Comparison of ENCODE assay signal across 25 cellular contexts in the genomic region with DNA sequence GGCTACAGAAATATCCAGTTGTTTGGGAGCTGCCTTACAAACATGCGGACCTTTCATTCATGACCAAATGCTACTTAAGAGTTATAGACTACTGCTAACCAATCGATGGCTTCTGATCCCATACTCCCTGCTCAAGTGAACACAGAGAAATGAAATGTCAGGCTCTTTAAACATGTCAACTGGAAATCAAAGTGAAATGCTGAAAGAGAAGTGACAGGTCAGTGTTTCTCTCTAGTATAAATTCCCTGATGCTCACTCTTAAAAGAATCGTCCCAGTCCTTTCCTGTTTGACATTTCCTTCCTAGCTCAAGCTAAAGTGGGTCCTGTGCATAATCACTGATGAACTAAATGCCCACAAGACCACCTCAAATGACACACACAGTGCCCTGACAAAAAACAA.
DNase-seq lines count a peak whose midpoint lies in the region; ATAC-seq, FAIRE-seq and TF ChIP-seq lines count a peak whose summit lies in the region.
"Had no signal": no experiment of that assay in that cellular context is flagged by ENCODE, and none has a peak within 500 bp of the region (broad histone marks: within the 10 kb centered on the region; RNA-seq: fewer than 3 reads in every experiment).

No MANE protein-coding gene starts in this region.

- no peaks in the 10 kb centered on the region for H3K9me3 Mint-ChIP-seq in brain
- H3K9me3 Mint-ChIP-seq: CD4-positive, CD25-positive, alpha-beta regulatory T cell; CD8-positive, alpha-beta T cell; HFFc6 had no signal

- peak; percentile 9 for FAIRE-seq in urothelium cell line (lab: Jason Lieb, UNC)
- FAIRE-seq: A549, GM12878, GM19239, H54 had no signal

- no peaks in the 10 kb centered on the region for H3K27me3 Mint-ChIP-seq in brain

- H3K36me3 Mint-ChIP-seq in brain: peaks cover 1% of the 10 kb centered on the region
- H3K36me3 Mint-ChIP-seq: CD4-positive, CD25-positive, alpha-beta regulatory T cell; CD8-positive, alpha-beta T cell had no signal

- no peak for TF ChIP-seq RAD21 in neural cell (conservative IDR thresholded peaks at IDR 0.05)

- no peaks in the 10 kb centered on the region for H4K20me1 ChIP-seq in neural cell (ENCODE audit: insufficient read depth)
- H4K20me1 ChIP-seq: BLaER1 had no signal

- no peak overlapping the region for H2AFZ ChIP-seq in neural cell (ENCODE audit: low read depth, low read length)

- H3K9me3 ChIP-seq in cardiac muscle cell (ENCODE audit: low read depth): no peaks in the 10 kb centered on the region
- no peaks in the 10 kb centered on the region for H3K9me3 ChIP-seq in left ventricle myocardium inferior (replicated peaks)
- no peaks in the 10 kb centered on the region for H3K9me3 ChIP-seq in neural cell (ENCODE audit: low read length)
- H3K9me3 ChIP-seq: A549, BLaER1, Caco-2, HAP-1 had no signal

- ATAC-seq in GM21360 (IDR thresholded peaks at IDR 0.05; ENCODE audit: unreplicated experiment): no peak
- ATAC-seq in GM21786 (IDR thresholded peaks at IDR 0.05; ENCODE audit: unreplicated experiment): no peak
- ATAC-seq: A549; CD8-positive, alpha-beta T cell; GM12878 had no signal

- H3K36me3 ChIP-seq in cardiac muscle cell: no peaks in the 10 kb centered on the region
- H3K36me3 ChIP-seq in left ventricle myocardium inferior: no peaks in the 10 kb centered on the region
- no peaks in the 10 kb centered on the region for H3K36me3 ChIP-seq in neural cell (ENCODE audit: insufficient read depth, low read length)
- H3K36me3 ChIP-seq: BLaER1, HAP-1 had no signal

- peak overlapping the region in 4 of 5 experiments; percentile 40 to 88 (median 75) for H3K27ac Mint-ChIP-seq in brain
- H3K27ac Mint-ChIP-seq: CD4-positive, CD25-positive, alpha-beta regulatory T cell; CD8-positive, alpha-beta T cell; HFFc6 had no signal

- no peaks in the 10 kb centered on the region for H3K27me3 ChIP-seq in cardiac muscle cell
- no peaks in the 10 kb centered on the region for H3K27me3 ChIP-seq in left ventricle myocardium inferior (ENCODE audit: low read depth)
- no peaks in the 10 kb centered on the region for H3K27me3 ChIP-seq in neural cell (ENCODE audit: insufficient read depth, low read depth, low read length)
- H3K27me3 ChIP-seq: BLaER1 had no signal

- no peaks in the 10 kb centered on the region for H3K9me2 ChIP-seq in neural cell (ENCODE audit: insufficient read depth, low read length)

- H3K79me2 ChIP-seq in neural cell (replicated peaks; ENCODE audit: insufficient read depth, low read length): peaks cover 31% of the 10 kb centered on the region

- H3K27ac ChIP-seq in cardiac muscle cell (peak overlapping the region; percentile 40), left ventricle myocardium inferior (replicated peaks) (no peak overlapping the region), neural cell (ENCODE audit: low read length) (peak overlapping the region; percentile 88)
- H3K27ac ChIP-seq: A549, BLaER1, C4-2B had no signal

- TF ChIP-seq CTCF in cardiac muscle cell (IDR thresholded peaks at IDR 0.05; ENCODE audit: low read depth, low read length) (no peak), left ventricle myocardium inferior (IDR thresholded peaks at IDR 0.05; ENCODE audit: borderline replicate concordance) (no peak), brain (conservative IDR thresholded peaks at IDR 0.05) (no peak), neural cell (IDR thresholded peaks at IDR 0.05; ENCODE audit: poor library complexity, severe bottlenecking) (no peak)

- peak; percentile 95 for TF ChIP-seq EP300 in neural cell (conservative IDR thresholded peaks at IDR 0.05; ENCODE audit: poor library complexity, severe bottlenecking)

- DNase-seq in cardiac muscle cell (ENCODE audit: low read depth in 1 of 2, low spot score in 1 of 2) (no peak), left ventricle myocardium inferior (no peak), urothelium cell line (ENCODE audit: low spot score) (no peak), AG08396 (ENCODE audit: low spot score) (no peak)
- DNase-seq: 8988T; ACHN; Caco-2; CD4-positive, CD25-positive, alpha-beta regulatory T cell; CD8-positive, alpha-beta T cell; DMS153; EL; GDM1; GOT3; HFFc6 had no signal

- peak overlapping the region; percentile 55 for H3K9ac ChIP-seq in neural cell (ENCODE audit: low read length)
- H3K9ac ChIP-seq: BLaER1 had no signal

- H3F3A ChIP-seq in neural cell (ENCODE audit: insufficient read depth, low read length, poor library complexity, severe bottlenecking): peaks cover 7% of the 10 kb centered on the region

- H3K4me3 Mint-ChIP-seq in brain: peak overlapping the region in 1 of 5 experiments; percentile 64
- H3K4me3 Mint-ChIP-seq: CD4-positive, CD25-positive, alpha-beta regulatory T cell; CD8-positive, alpha-beta T cell; HFFc6 had no signal

- H3K4me3 ChIP-seq in cardiac muscle cell (no peak overlapping the region), left ventricle myocardium inferior (no peak overlapping the region), neural cell (ENCODE audit: low read length) (peak overlapping the region; percentile 56)
- H3K4me3 ChIP-seq: A549, BLaER1, GM12878, HAP-1 had no signal

- intact Hi-C loops in left ventricle myocardium inferior (cut with micrococcal nuclease): no loop called here

- H3K4me1 Mint-ChIP-seq in brain: peaks cover 79% of the 10 kb centered on the region
- H3K4me1 Mint-ChIP-seq: CD4-positive, CD25-positive, alpha-beta regulatory T cell had no signal

- H3K4me2 ChIP-seq in neural cell (ENCODE audit: low read length): peak overlapping the region; percentile 58
- H3K4me2 ChIP-seq: A549, BLaER1 had no signal

- H3K4me1 ChIP-seq in cardiac muscle cell (ENCODE audit: low read depth): peaks cover 46% of the 10 kb centered on the region
- H3K4me1 ChIP-seq in left ventricle myocardium inferior: peaks cover 62% of the 10 kb centered on the region
- H3K4me1 ChIP-seq: A549, BLaER1, Caco-2 had no signal

TF ChIP-seq in neural cell, 6 proteins besides CTCF, POLR2A, EP300 and RAD21:
- TF ChIP-seq, protein P1, sequence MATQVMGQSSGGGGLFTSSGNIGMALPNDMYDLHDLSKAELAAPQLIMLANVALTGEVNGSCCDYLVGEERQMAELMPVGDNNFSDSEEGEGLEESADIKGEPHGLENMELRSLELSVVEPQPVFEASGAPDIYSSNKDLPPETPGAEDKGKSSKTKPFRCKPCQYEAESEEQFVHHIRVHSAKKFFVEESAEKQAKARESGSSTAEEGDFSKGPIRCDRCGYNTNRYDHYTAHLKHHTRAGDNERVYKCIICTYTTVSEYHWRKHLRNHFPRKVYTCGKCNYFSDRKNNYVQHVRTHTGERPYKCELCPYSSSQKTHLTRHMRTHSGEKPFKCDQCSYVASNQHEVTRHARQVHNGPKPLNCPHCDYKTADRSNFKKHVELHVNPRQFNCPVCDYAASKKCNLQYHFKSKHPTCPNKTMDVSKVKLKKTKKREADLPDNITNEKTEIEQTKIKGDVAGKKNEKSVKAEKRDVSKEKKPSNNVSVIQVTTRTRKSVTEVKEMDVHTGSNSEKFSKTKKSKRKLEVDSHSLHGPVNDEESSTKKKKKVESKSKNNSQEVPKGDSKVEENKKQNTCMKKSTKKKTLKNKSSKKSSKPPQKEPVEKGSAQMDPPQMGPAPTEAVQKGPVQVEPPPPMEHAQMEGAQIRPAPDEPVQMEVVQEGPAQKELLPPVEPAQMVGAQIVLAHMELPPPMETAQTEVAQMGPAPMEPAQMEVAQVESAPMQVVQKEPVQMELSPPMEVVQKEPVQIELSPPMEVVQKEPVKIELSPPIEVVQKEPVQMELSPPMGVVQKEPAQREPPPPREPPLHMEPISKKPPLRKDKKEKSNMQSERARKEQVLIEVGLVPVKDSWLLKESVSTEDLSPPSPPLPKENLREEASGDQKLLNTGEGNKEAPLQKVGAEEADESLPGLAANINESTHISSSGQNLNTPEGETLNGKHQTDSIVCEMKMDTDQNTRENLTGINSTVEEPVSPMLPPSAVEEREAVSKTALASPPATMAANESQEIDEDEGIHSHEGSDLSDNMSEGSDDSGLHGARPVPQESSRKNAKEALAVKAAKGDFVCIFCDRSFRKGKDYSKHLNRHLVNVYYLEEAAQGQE (IDR thresholded peaks at IDR 0.05; ENCODE audit: borderline replicate concordance): peak; percentile 59
- TF ChIP-seq POLR2AphosphoS5 (IDR thresholded peaks at IDR 0.05) (no peak), TAF1 (IDR thresholded peaks at IDR 0.05; ENCODE audit: low read depth) (no peak), EZH2 (IDR thresholded peaks at IDR 0.05; ENCODE audit: borderline replicate concordance, insufficient read depth, low read length, poor library complexity, severe bottlenecking) (no peak), SMC3 (conservative IDR thresholded peaks at IDR 0.05; ENCODE audit: poor library complexity) (peak; percentile 24), MXI1 (conservative IDR thresholded peaks at IDR 0.05; ENCODE audit: poor library complexity, severe bottlenecking) (no peak)
